Comparison of ENCODE assay signal across 30 cellular contexts in the genomic region with DNA sequence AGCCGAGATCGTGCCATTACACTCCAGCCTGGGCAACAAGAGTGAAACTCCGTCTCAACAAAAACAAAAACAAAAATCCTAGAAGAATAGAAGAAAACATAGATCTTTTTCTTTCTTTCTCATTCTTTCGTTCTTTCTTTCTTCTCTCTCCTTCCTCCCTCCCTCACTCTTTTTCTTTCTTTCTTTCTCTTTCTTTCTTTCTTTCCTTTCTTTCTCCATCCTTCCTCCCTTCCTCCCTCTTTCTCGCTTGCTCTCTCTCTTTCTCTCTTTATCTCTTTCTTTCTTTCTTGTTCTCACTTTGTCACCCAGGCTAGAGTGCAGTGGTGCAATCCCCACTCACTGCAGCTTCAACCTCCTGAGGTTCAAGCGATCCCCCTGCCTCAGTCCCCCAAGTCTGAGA. TPM values are rescaled to one million over a fixed set of nuclear protein-coding genes. Genes with fewer than 3 reads are reported as not detected.
DNase-seq lines count a peak whose midpoint lies in the region; ATAC-seq, FAIRE-seq and TF ChIP-seq lines count a peak whose summit lies in the region.
"Had no signal": no experiment of that assay in that cellular context is flagged by ENCODE, and none has a peak within 500 bp of the region (broad histone marks: within the 10 kb centered on the region; RNA-seq: fewer than 3 reads in every experiment).

No MANE protein-coding gene starts in this region.

- H3K4me1 ChIP-seq in HEK293 (ENCODE audit: control insufficient read depth, insufficient read depth, low read length): no peaks in the 10 kb centered on the region
- H3K4me1 ChIP-seq in K562 (replicated peaks in 1 of 2; ENCODE audit: control insufficient read depth in 2 of 2, insufficient read depth in 2 of 2, low read length in 2 of 2): peaks cover 0 to 14% of the 10 kb centered on the region in 2 experiments; a peak in 1 of 5 replicates
- H3K4me1 ChIP-seq in gastroesophageal sphincter: no peaks in the 10 kb centered on the region
- no peaks in the 10 kb centered on the region for H3K4me1 ChIP-seq in foreskin keratinocyte
- H3K4me1 ChIP-seq: BE2C, BLaER1 had no signal

- H3K4me2 ChIP-seq in K562 (ENCODE audit: insufficient read depth, low read length): no peak overlapping the region
- H3K4me2 ChIP-seq: BLaER1 had no signal

- H2AFZ ChIP-seq in K562 (ENCODE audit: low read depth, low read length): no peak overlapping the region

- H3K9ac ChIP-seq in K562 (ENCODE audit: insufficient read depth in 1 of 2, low read depth in 2 of 2, low read length in 2 of 2): no peak overlapping the region
- H3K9ac ChIP-seq: BLaER1 had no signal

- intact Hi-C loops in K562 (cut with micrococcal nuclease): no loop called here

- TF ChIP-seq EP300 in K562 (IDR thresholded peaks at IDR 0.05; ENCODE audit: low read length): no peak
- TF ChIP-seq EP300 in gastroesophageal sphincter (IDR thresholded peaks at IDR 0.05): no peak

- DNase-seq in K562 (ENCODE audit: extremely low read depth in 1 of 4, low spot score in 3 of 4) (no peak), nephron progenitor cell (no peak), HuH-7.5 (ENCODE audit: low spot score) (no peak), foreskin keratinocyte (no peak)
- DNase-seq: 8988T; ACHN; BE2C; C1 segment of cervical spinal cord; CD4-positive, alpha-beta memory T cell; CD4-positive, CD25-positive, alpha-beta regulatory T cell; CD8-positive, alpha-beta memory T cell; COR-L47; DMS 273 treated with DMSO at 0.1 percent for 48 hours; DMS153; DMS53; DMS79; DND-41; EL; GDM1 had no signal

- no TSS peak for BruUV-seq in K562 (replicated peaks; lab: Mats Ljungman, UMichigan)

- peak overlapping the region; percentile 38 for H3K27ac Mint-ChIP-seq in nephron progenitor cell
- H3K27ac Mint-ChIP-seq: CD8-positive, alpha-beta memory T cell had no signal

- no peaks in the 10 kb centered on the region for H4K20me1 ChIP-seq in K562 (replicated peaks; ENCODE audit: control insufficient read depth, insufficient read depth, low read length)
- H4K20me1 ChIP-seq: BLaER1 had no signal

- no peak for TF ChIP-seq RAD21 in K562 (CRISPR knock-in tag; conservative IDR thresholded peaks at IDR 0.05 in 1 of 2, IDR thresholded peaks at IDR 0.05 in 1 of 2)

- peaks cover 12% of the 10 kb centered on the region for H3K4me1 Mint-ChIP-seq in nephron progenitor cell
- H3K4me1 Mint-ChIP-seq: CD4-positive, alpha-beta memory T cell had no signal

- no peak overlapping the region for H3K4me3 Mint-ChIP-seq in nephron progenitor cell
- H3K4me3 Mint-ChIP-seq: CD14-positive monocyte; CD4-positive, alpha-beta memory T cell; CD8-positive, alpha-beta memory T cell had no signal

- no peaks in the 10 kb centered on the region for H3K9me1 ChIP-seq in K562 (ENCODE audit: control insufficient read depth, insufficient read depth, low read length)

- peaks cover 4% of the 10 kb centered on the region for H3K27me3 Mint-ChIP-seq in nephron progenitor cell (ENCODE audit: low read depth, poor library complexity)

- H3K36me3 ChIP-seq in HEK293 (ENCODE audit: control insufficient read depth in 2 of 2, insufficient read depth in 1 of 2, low read length in 2 of 2) (no peaks in the 10 kb centered on the region), K562 (ENCODE audit: control insufficient read depth, insufficient read depth, low read length) (no peaks in the 10 kb centered on the region), gastroesophageal sphincter (no peaks in the 10 kb centered on the region)
- H3K36me3 ChIP-seq: BE2C, BLaER1 had no signal

- no peak for ATAC-seq in K562
- no peak for ATAC-seq in gastroesophageal sphincter
- no peak for ATAC-seq in foreskin keratinocyte
- ATAC-seq: GM12878 had no signal

- H3K27ac ChIP-seq in HEK293 (ENCODE audit: extremely low read depth, low read depth, low read length) (no peak overlapping the region), K562 (ENCODE audit: extremely low read depth, low read depth, low read length) (no peak overlapping the region), gastroesophageal sphincter (no peak overlapping the region), foreskin keratinocyte (no peak overlapping the region)
- H3K27ac ChIP-seq: BLaER1 had no signal

- in situ Hi-C loops in K562 (cut with MboI): no loop called here

- H3K27me3 ChIP-seq in K562 (ENCODE audit: control insufficient read depth in 2 of 2, insufficient read depth in 2 of 2, low read length in 2 of 2): no peaks in the 10 kb centered on the region
- peaks cover 12% of the 10 kb centered on the region for H3K27me3 ChIP-seq in gastroesophageal sphincter
- H3K27me3 ChIP-seq in foreskin keratinocyte: peaks cover 13% of the 10 kb centered on the region
- H3K27me3 ChIP-seq: BLaER1 had no signal

- CTCF ChIA-PET in HEK293 (lab: Yijun Ruan, JAX): no interaction called here
- CTCF ChIA-PET in K562 (lab: Yijun Ruan, JAX; ENCODE audit: low intra/inter-chr PET ratio): interaction anchor here (0.6 kb wide), 1 partner anchor 1150 kb away, joined by 3 read pairs; no protein-coding TSS in a partner anchor

- H3K4me3 ChIP-seq in HEK293 (ENCODE audit: low read depth, low read length): no peak overlapping the region
- H3K4me3 ChIP-seq in K562: no peak overlapping the region
- no peak overlapping the region for H3K4me3 ChIP-seq in gastroesophageal sphincter
- H3K4me3 ChIP-seq: BLaER1, GM12878 had no signal

- no peak for FAIRE-seq in K562 (lab: Jason Lieb, UNC)
- FAIRE-seq: A204.1, GM12878, GM12892, GM18507 had no signal

- H3K36me3 Mint-ChIP-seq in nephron progenitor cell (ENCODE audit: low read depth): no peaks in the 10 kb centered on the region
- H3K36me3 Mint-ChIP-seq: CD14-positive monocyte; CD4-positive, alpha-beta memory T cell; CD4-positive, CD25-positive, alpha-beta regulatory T cell; CD8-positive, alpha-beta memory T cell had no signal

- H3K9me3 Mint-ChIP-seq in nephron progenitor cell: no peaks in the 10 kb centered on the region
- H3K9me3 Mint-ChIP-seq: CD4-positive, alpha-beta memory T cell; CD4-positive, CD25-positive, alpha-beta regulatory T cell had no signal

- POLR2A ChIA-PET in HEK293 (lab: Yijun Ruan, JAX) (no interaction called here), K562 (lab: Yijun Ruan, JAX) (no interaction called here)

- WGBS in K562 (ENCODE audit: insufficient coverage, low coverage, missing lambda C conversion rate): 45% methylated on average over 6 of the region's 6 CpGs
- 95 to 96% methylated on average over 5 to 6 of the region's 6 CpGs for WGBS in gastroesophageal sphincter (ENCODE audit: low coverage in 1 of 2), 2 donors

- no peak for TF ChIP-seq POLR2A in K562 (conservative IDR thresholded peaks at IDR 0.05)
- TF ChIP-seq POLR2A in gastroesophageal sphincter (IDR thresholded peaks at IDR 0.05): no peak

- H3K79me2 ChIP-seq in K562 (ENCODE audit: control insufficient read depth, insufficient read depth, low read length): no peaks in the 10 kb centered on the region

- no peak for TF ChIP-seq CTCF in HEK293 (tag by site-specific recombination; IDR thresholded peaks at IDR 0.05)
- TF ChIP-seq CTCF in K562 (IDR thresholded peaks at IDR 0.05 in 2 of 3, conservative IDR thresholded peaks at IDR 0.05 in 1 of 3; ENCODE audit: insufficient read depth in 2 of 3, low read depth in 1 of 3, low read length in 3 of 3): no peak
- TF ChIP-seq CTCF in nephron progenitor cell (IDR thresholded peaks at IDR 0.05): no peak
- no peak for TF ChIP-seq CTCF in gastroesophageal sphincter (IDR thresholded peaks at IDR 0.05)
- TF ChIP-seq CTCF in foreskin keratinocyte (conservative IDR thresholded peaks at IDR 0.05): no peak

- H3K9me3 ChIP-seq in HEK293 (ENCODE audit: control insufficient read depth, insufficient read depth, low read depth, low read length) (no peaks in the 10 kb centered on the region), K562 (replicated peaks; ENCODE audit: control insufficient read depth, insufficient read depth, low read depth, low read length) (no peaks in the 10 kb centered on the region), gastroesophageal sphincter (no peaks in the 10 kb centered on the region)
- H3K9me3 ChIP-seq: BE2C, BLaER1 had no signal

TF ChIP-seq in HEK293, 187 proteins besides CTCF, POLR2A, EP300 and RAD21 (continues in another document):
- TF ChIP-seq ZNF701 (tag by site-specific recombination; IDR thresholded peaks at IDR 0.05) (no peak), ZNF366 (tag by site-specific recombination; conservative IDR thresholded peaks at IDR 0.05) (peak; percentile 93), BCL11B (tag by site-specific recombination; IDR thresholded peaks at IDR 0.05; ENCODE audit: low read depth) (no peak)

TF ChIP-seq in K562, 482 proteins besides CTCF, POLR2A, EP300 and RAD21 (continues in another document):
- TF ChIP-seq RNF2 (IDR thresholded peaks at IDR 0.05): no peak
- TF ChIP-seq MAFF (IDR thresholded peaks at IDR 0.05; ENCODE audit: low read length): no peak
- TF ChIP-seq SIX5 (IDR thresholded peaks at IDR 0.05; ENCODE audit: borderline replicate concordance in 1 of 2, insufficient read depth in 1 of 2, low read depth in 1 of 2, low read length in 2 of 2): no peak
- 0 out of 4 replicates have a peak, but pooled peaks of 1 of the 2 experiments have one; percentile 43 for TF ChIP-seq HDAC1 (IDR thresholded peaks at IDR 0.05)
- no peak for TF ChIP-seq MYBL2 (IDR thresholded peaks at IDR 0.05; ENCODE audit: low read depth)
- no peak for TF ChIP-seq MYBL2 (CRISPR knock-in tag; IDR thresholded peaks at IDR 0.05; ENCODE audit: borderline replicate concordance)

RNA-seq across cellular contexts. Expression of gene MUC4, which starts 33.8 kb away (rescaled TPM):
- 7.6 and 11.7 TPM in 2 replicates for total RNA-seq in K562 (2011; cell fraction: chromatin; rRNA removed; ENCODE audit: low replicate concordance)
- total RNA-seq in K562 (2011; cell fraction: nucleolus; rRNA removed): 3.4 and 4.2 TPM in 2 replicates
- total RNA-seq in K562 (2011; cell fraction: nucleoplasm; rRNA removed): 6.2 and 17.9 TPM in 2 replicates
- total RNA-seq in K562 (2014; rRNA removed) (0.12 TPM in 1 of 2 replicates, not detected in the other), K562 (2014; rRNA removed; fragmentation: Illumina TruSeq; extraction: Trizol) (under 0.01 and 0.03 TPM in 2 replicates), K562 (2015; rRNA removed; fragmentation: Illumina TruSeq; extraction: Trizol) (under 0.01 TPM in 1 of 2 replicates, not detected in the other), K562 (2021) (0.11 and 0.31 TPM in 2 replicates), gastroesophageal sphincter (1 to 10 TPM in 1 of 4 donors, under 1 TPM in 2, not detected in 1; 0.19 to 3.0 (median 0.47) TPM), foreskin keratinocyte (not detected in 2 replicates)
- polyA plus RNA-seq in K562 (2011; rRNA removed) (0.11 and 0.21 TPM in 2 replicates), K562 (2014; fragmentation: Illumina TruSeq; extraction: Trizol) (0.10 and 0.11 TPM in 2 replicates), K562 (2014; fragmentation: Nextera tagmentation; extraction: Ambion mirVana) (not detected), K562 (2014; rRNA removed) (0.07 TPM in 2 replicates), foreskin keratinocyte (not detected in 2 replicates)
- polyA plus RNA-seq in K562 (2011; cell fraction: cytosol; rRNA removed): 0.16 and 0.61 TPM in 2 replicates
- 1.00 and 2.9 TPM in 2 replicates for polyA plus RNA-seq in K562 (2011; cell fraction: nucleus; rRNA removed)
- polyA plus RNA-seq in K562 (2012): 0.22 and 2.0 TPM in 2 replicates
- polyA minus RNA-seq in K562 (2011; rRNA and poly(A)+ RNA removed): 0.33 and 1.0 TPM in 2 replicates
- 0.18 and 1.4 TPM in 2 replicates for polyA minus RNA-seq in K562 (2011; cell fraction: cytosol; rRNA and poly(A)+ RNA removed)
- 0.44 and 1.8 TPM in 2 replicates for polyA minus RNA-seq in K562 (2011; cell fraction: nucleus; rRNA and poly(A)+ RNA removed)
- total RNA-seq: A673; CD4-positive, alpha-beta memory T cell; CD4-positive, CD25-positive, alpha-beta regulatory T cell; Daoy had no signal
- polyA plus RNA-seq: AG04450; CD14-positive monocyte; CD4-positive, alpha-beta memory T cell; CD4-positive, CD25-positive, alpha-beta regulatory T cell; CD8-positive, alpha-beta memory T cell had no signal
